Comparison of ENCODE assay signal across 14 cellular contexts in genomic region chr9:123378956-123379660, GRCh38. TPM values are rescaled to one million over a fixed set of nuclear protein-coding genes. Genes with fewer than 3 reads are reported as not detected.
DNase-seq lines count a peak whose midpoint lies in the region; ATAC-seq, FAIRE-seq and TF ChIP-seq lines count a peak whose summit lies in the region.
"Had no signal": no experiment of that assay in that cellular context is flagged by ENCODE, and none has a peak within 500 bp of the region (broad histone marks: within the 10 kb centered on the region; RNA-seq: fewer than 3 reads in every experiment).

No MANE protein-coding gene starts in this region.

- H3K4ac ChIP-seq in trophoblast cell (ENCODE audit: low read depth, low read length) = no peak overlapping the region

- peaks cover 0 to 2% of the 10 kb centered on the region in 2 experiments; a peak in 3 of 5 replicates for H3K36me3 ChIP-seq in HepG2 (replicated peaks in 1 of 2; ENCODE audit: control insufficient read depth in 1 of 2, insufficient read depth in 2 of 2, low read length in 2 of 2)
- no peaks in the 10 kb centered on the region for H3K36me3 ChIP-seq in right lobe of liver
- peaks cover 8 to 11% of the 10 kb centered on the region in 2 experiments for H3K36me3 ChIP-seq in trophoblast cell (ENCODE audit: control insufficient read depth in 1 of 2, insufficient read depth in 2 of 2, low read length in 2 of 2)
- no peaks in the 10 kb centered on the region for H3K36me3 ChIP-seq in pancreas

- no peaks in the 10 kb centered on the region for H3K79me2 ChIP-seq in HepG2 (ENCODE audit: insufficient read depth, low read length)
- H3K79me2 ChIP-seq in trophoblast cell (ENCODE audit: control insufficient read depth, insufficient read depth, low read length, poor library complexity) = peaks cover 5% of the 10 kb centered on the region

- no peak overlapping the region for H2BK5ac ChIP-seq in trophoblast cell (ENCODE audit: low read depth, low read length, poor library complexity)

- no peak for DNase-seq in HepG2 (ENCODE audit: low spot score)
- DNase-seq in right lobe of liver = no peak
- DNase-seq in dorsolateral prefrontal cortex = no peak
- DNase-seq in trophoblast cell = no peak
- DNase-seq in foreskin fibroblast = no peak
- DNase-seq in pancreas = no peak
- DNase-seq: Calu3, DMS79 treated with DMSO at 0.1 percent for 48 hours, H9 had no signal

- ATAC-seq in HepG2 = no peak
- no peak for ATAC-seq in right lobe of liver
- no peak for ATAC-seq in pancreas
- ATAC-seq: CD8-positive, alpha-beta T cell had no signal

- in situ Hi-C loops in HepG2 (cut with HindIII; ENCODE audit: extremely low pct_ligation_motif_present, low pct_unique_long_range_greater_than_20kb) = no loop called here

- TF ChIP-seq POLR2A in HepG2 (IDR thresholded peaks at IDR 0.05; ENCODE audit: insufficient read depth in 1 of 2, low read depth in 2 of 2, low read length in 2 of 2) = no peak
- TF ChIP-seq POLR2A in right lobe of liver (IDR thresholded peaks at IDR 0.05) = no peak

- H3K9ac ChIP-seq in HepG2 (ENCODE audit: insufficient read depth, low read depth, low read length) (no peak overlapping the region), trophoblast cell (ENCODE audit: low read length) (no peak overlapping the region)

- intact Hi-C loops in HepG2 (cut with micrococcal nuclease; ENCODE audit: unreplicated experiment) = no loop called here
- intact Hi-C loops in right lobe of liver (cut with DNase I) = no loop called here
- intact Hi-C loops in dorsolateral prefrontal cortex (cut with DNase I) = no loop called here
- intact Hi-C loops in pancreas (cut with DNase I) = no loop called here

- H3K4me3 ChIP-seq in HepG2 (replicated peaks in 1 of 3; ENCODE audit: insufficient read depth in 1 of 3, low read depth in 2 of 3, low read length in 3 of 3) (no peak overlapping the region), right lobe of liver (no peak overlapping the region), dorsolateral prefrontal cortex (no peak overlapping the region), trophoblast cell (ENCODE audit: low read depth, low read length) (no peak overlapping the region), foreskin fibroblast (ENCODE audit: low read depth in 1 of 2, low read length in 2 of 2) (no peak overlapping the region), pancreas (no peak overlapping the region)
- H3K4me3 ChIP-seq: BLaER1 treated with 17β-estradiol and CSF1 and Interleukin-3, amounts not matched to agents 10 nM and 100 nM had no signal

- FAIRE-seq in HepG2 (lab: Jason Lieb, UNC) (no peak), pancreas (lab: Jason Lieb, UNC) (no peak)
- FAIRE-seq: GM12891, GM19239, H1 had no signal

- H3K4me2 ChIP-seq in HepG2 (ENCODE audit: low read depth, low read length) (no peak overlapping the region), trophoblast cell (ENCODE audit: low read length) (no peak overlapping the region)

- H3K14ac ChIP-seq in trophoblast cell (ENCODE audit: low read length) = peak overlapping the region; percentile 13

- no peak overlapping the region for H3K23ac ChIP-seq in trophoblast cell (ENCODE audit: low read length)

- H2BK120ac ChIP-seq in trophoblast cell (ENCODE audit: insufficient read depth, low read length, poor library complexity) = peak overlapping the region; percentile 18

- TF ChIP-seq RAD21 in HepG2 (CRISPR knock-in tag; IDR thresholded peaks at IDR 0.05) = no peak

- no peaks in the 10 kb centered on the region for H3K9me3 ChIP-seq in HepG2 (ENCODE audit: low read length)
- H3K9me3 ChIP-seq in right lobe of liver = no peaks in the 10 kb centered on the region
- no peaks in the 10 kb centered on the region for H3K9me3 ChIP-seq in trophoblast cell (ENCODE audit: insufficient read depth, low read depth, low read length)
- no peaks in the 10 kb centered on the region for H3K9me3 ChIP-seq in pancreas
- H3K9me3 ChIP-seq: BLaER1 treated with 17β-estradiol and CSF1 and Interleukin-3, amounts not matched to agents 10 nM and 100 nM had no signal

- H4K20me1 ChIP-seq in HepG2 (ENCODE audit: insufficient read depth, low read length) = no peaks in the 10 kb centered on the region

- CTCF ChIA-PET in HepG2 (lab: Yijun Ruan, JAX; ENCODE audit: low intra/inter-chr PET ratio, low total read pairs) = no interaction called here

- H3K18ac ChIP-seq in trophoblast cell (ENCODE audit: low read length) = peak overlapping the region; percentile 12

- POLR2A ChIA-PET in HepG2 (lab: Yijun Ruan, JAX) = no interaction called here

- BruUV-seq in HepG2 (replicated peaks; lab: Mats Ljungman, UMichigan) = no TSS peak

- WGBS in HepG2 (ENCODE audit: low lambda C conversion rate) = 96% methylated on average over 7 of the region's 30 CpGs
- WGBS in right lobe of liver (ENCODE audit: insufficient coverage, low coverage, low lambda C conversion rate, missing lambda C conversion rate) = 46% methylated on average over 2 of the region's 30 CpGs
- no CpG with 5 or more reads among the region's 30 CpGs for whole genome bisulfite sequencing in trophoblast cell (ENCODE audit: extremely low coverage, insufficient coverage, insufficient read length)
- 80 to 83% methylated on average over 30 of the region's 30 CpGs for WGBS in pancreas, 2 donors

- H3K27ac ChIP-seq in HepG2 (ENCODE audit: extremely low read length, insufficient read depth, low read length) = no peak overlapping the region
- H3K27ac ChIP-seq in right lobe of liver = no peak overlapping the region
- peak overlapping the region in 31 of 59 donors; percentile 0 to 97 (median 49) for H3K27ac ChIP-seq in dorsolateral prefrontal cortex
- no peak overlapping the region for H3K27ac ChIP-seq in trophoblast cell (ENCODE audit: low read depth, low read length)
- no peak overlapping the region for H3K27ac ChIP-seq in pancreas
- H3K27ac ChIP-seq: BLaER1 treated with 17β-estradiol and CSF1 and Interleukin-3, amounts not matched to agents 10 nM and 100 nM had no signal

- no peak overlapping the region for H2AFZ ChIP-seq in HepG2 (ENCODE audit: low read length)
- H2AFZ ChIP-seq in trophoblast cell (ENCODE audit: insufficient read depth, low read length, poor library complexity) = no peak overlapping the region

- no peak overlapping the region for H4K8ac ChIP-seq in trophoblast cell (ENCODE audit: low read depth, low read length)

- H4K91ac ChIP-seq in trophoblast cell (ENCODE audit: low read depth, low read length) = peak overlapping the region; percentile 67

- peak overlapping the region; percentile 25 for H2AK5ac ChIP-seq in trophoblast cell (ENCODE audit: low read length)

- peak overlapping the region; percentile 21 for H2BK12ac ChIP-seq in trophoblast cell (ENCODE audit: low read length)

- TF ChIP-seq CTCF in HepG2 (CRISPR knock-in tag; IDR thresholded peaks at IDR 0.05) = no peak
- TF ChIP-seq CTCF in right lobe of liver (IDR thresholded peaks at IDR 0.05) = no peak
- no peak for TF ChIP-seq CTCF in dorsolateral prefrontal cortex (IDR thresholded peaks at IDR 0.05 in 54 of 56, conservative IDR thresholded peaks at IDR 0.05 in 2 of 56; ENCODE audit: low read depth in 1 of 56, partially characterized antibody in 56 of 56)
- TF ChIP-seq CTCF in foreskin fibroblast (IDR thresholded peaks at IDR 0.05; ENCODE audit: low read depth, low read length) = no peak
- no peak for TF ChIP-seq CTCF in pancreas (IDR thresholded peaks at IDR 0.05)

- no peaks in the 10 kb centered on the region for H3K27me3 ChIP-seq in HepG2 (ENCODE audit: control insufficient read depth in 1 of 2, insufficient read depth in 2 of 2, low read length in 2 of 2)
- H3K27me3 ChIP-seq in right lobe of liver = no peaks in the 10 kb centered on the region
- H3K27me3 ChIP-seq in dorsolateral prefrontal cortex = peaks cover 0 to 2% (median 0%) of the 10 kb centered on the region in 45 donors
- no peaks in the 10 kb centered on the region for H3K27me3 ChIP-seq in trophoblast cell (ENCODE audit: insufficient read depth, low read length)
- peaks cover 0 to 9% (median 0%) of the 10 kb centered on the region in 4 donors for H3K27me3 ChIP-seq in pancreas

- no peak overlapping the region for H4K12ac ChIP-seq in trophoblast cell (ENCODE audit: low read depth, low read length)

- H3K4me1 ChIP-seq in HepG2 (ENCODE audit: insufficient read depth, low read length) = peaks cover 40% of the 10 kb centered on the region
- H3K4me1 ChIP-seq in right lobe of liver = no peaks in the 10 kb centered on the region
- H3K4me1 ChIP-seq in trophoblast cell (ENCODE audit: control insufficient read depth in 1 of 2, insufficient read depth in 2 of 2, low read length in 2 of 2) = peaks cover 42 to 51% of the 10 kb centered on the region in 2 experiments
- H3K4me1 ChIP-seq in pancreas = peaks cover 0 to 6% (median 0%) of the 10 kb centered on the region in 3 donors

- H3K79me1 ChIP-seq in trophoblast cell (ENCODE audit: low read length) = peaks cover 38% of the 10 kb centered on the region

- TF ChIP-seq EP300 in HepG2 (IDR thresholded peaks at IDR 0.05; ENCODE audit: low read depth in 2 of 2, low read length in 2 of 2) (no peak), HepG2 (CRISPR knock-in tag; IDR thresholded peaks at IDR 0.05; ENCODE audit: borderline replicate concordance) (no peak)

RNA-seq across cellular contexts. Expression of gene CRB2, which starts 23.1 kb away (rescaled TPM):
- total RNA-seq in HepG2 (2016; rRNA removed; fragmentation: Illumina TruSeq; extraction: Trizol) = 0.14 and 0.29 TPM in 2 replicates
- total RNA-seq in HepG2 (2016; cell fraction: cytosol; rRNA removed; fragmentation: Illumina TruSeq; extraction: Trizol; ENCODE audit: low read depth) = not detected in 2 replicates
- total RNA-seq in HepG2 (2016; cell fraction: insoluble cytoplasmic fraction; rRNA removed; fragmentation: Illumina TruSeq; extraction: Trizol) = 0.09 and 0.28 TPM in 2 replicates
- total RNA-seq in HepG2 (2016; cell fraction: membrane; rRNA removed; fragmentation: Illumina TruSeq; extraction: Trizol) = 0.03 and 0.12 TPM in 2 replicates
- 0.28 and 0.37 TPM in 2 replicates for total RNA-seq in HepG2 (2016; cell fraction: nucleus; rRNA removed; fragmentation: Illumina TruSeq; extraction: Trizol)
- 0.01 and 0.07 TPM in 2 replicates for polyA plus RNA-seq in HepG2 (2011; rRNA removed)
- polyA plus RNA-seq in HepG2 (2011; cell fraction: cytosol; rRNA removed) = 0.01 TPM in 1 of 2 replicates, not detected in the other
- 0.11 and 0.16 TPM in 2 replicates for polyA plus RNA-seq in HepG2 (2011; cell fraction: nucleus; rRNA removed)
- 0.05 and 0.12 TPM in 2 replicates for polyA plus RNA-seq in HepG2 (2012)
- polyA plus RNA-seq in HepG2 (2016; cell fraction: cytosol; fragmentation: Illumina TruSeq; extraction: Trizol; ENCODE audit: low read depth) = 0.03 TPM in 1 of 2 replicates, not detected in the other
- 0.05 and 0.12 TPM in 2 replicates for polyA plus RNA-seq in HepG2 (2016; cell fraction: insoluble cytoplasmic fraction; fragmentation: Illumina TruSeq; extraction: Trizol; ENCODE audit: low read depth)
- 0.05 and 0.07 TPM in 2 replicates for polyA plus RNA-seq in HepG2 (2016; cell fraction: membrane; fragmentation: Illumina TruSeq; extraction: Trizol; ENCODE audit: low read depth)
- polyA plus RNA-seq in HepG2 (2016; cell fraction: nucleus; fragmentation: Illumina TruSeq; extraction: Trizol; ENCODE audit: insufficient read depth, low read depth) = 0.37 and 0.41 TPM in 2 replicates
- 0.05 and 0.50 TPM in 2 replicates for polyA minus RNA-seq in HepG2 (2011; rRNA and poly(A)+ RNA removed; ENCODE audit: low replicate concordance)
- not detected in 2 replicates for polyA minus RNA-seq in HepG2 (2011; cell fraction: cytosol; rRNA and poly(A)+ RNA removed)
- 0.12 and 0.13 TPM in 2 replicates for polyA minus RNA-seq in HepG2 (2011; cell fraction: nucleus; rRNA and poly(A)+ RNA removed)
- total RNA-seq in right lobe of liver = not detected
- total RNA-seq in dorsolateral prefrontal cortex = 100 to 1,000 TPM in 1 of 120 experiments, 10 to 100 TPM in 119; 14.5 to 102 (median 32.1) TPM
- 5.1 and 5.5 TPM in 2 replicates for polyA plus RNA-seq in trophoblast cell (2013)
- not detected for total RNA-seq in pancreas
- under 1 TPM; 0.02 to 0.08 TPM for polyA plus RNA-seq in pancreas
- total RNA-seq: Calu3; CD8-positive, alpha-beta T cell had no signal

Comparison
In these comparisons a context has a peak if more than half of its experiments do, and no peak if none do; other contexts are left out.
1. H3K27ac ChIP-seq: peak in dorsolateral prefrontal cortex (31 of 59); none in HepG2 (single experiment), right lobe of liver (0 of 3), trophoblast cell (single experiment) and pancreas (0 of 4).
2. RNA of gene CRB2, which starts 23.1 kb away (total RNA-seq): 14.5 to 102 TPM in dorsolateral prefrontal cortex; 0.03 to 0.37 TPM in HepG2, not detected in right lobe of liver and not detected in pancreas; every median in the first group is over 10 times any median in the second.